Comparison of ENCODE assay signal across 8 cellular contexts in the genomic region with DNA sequence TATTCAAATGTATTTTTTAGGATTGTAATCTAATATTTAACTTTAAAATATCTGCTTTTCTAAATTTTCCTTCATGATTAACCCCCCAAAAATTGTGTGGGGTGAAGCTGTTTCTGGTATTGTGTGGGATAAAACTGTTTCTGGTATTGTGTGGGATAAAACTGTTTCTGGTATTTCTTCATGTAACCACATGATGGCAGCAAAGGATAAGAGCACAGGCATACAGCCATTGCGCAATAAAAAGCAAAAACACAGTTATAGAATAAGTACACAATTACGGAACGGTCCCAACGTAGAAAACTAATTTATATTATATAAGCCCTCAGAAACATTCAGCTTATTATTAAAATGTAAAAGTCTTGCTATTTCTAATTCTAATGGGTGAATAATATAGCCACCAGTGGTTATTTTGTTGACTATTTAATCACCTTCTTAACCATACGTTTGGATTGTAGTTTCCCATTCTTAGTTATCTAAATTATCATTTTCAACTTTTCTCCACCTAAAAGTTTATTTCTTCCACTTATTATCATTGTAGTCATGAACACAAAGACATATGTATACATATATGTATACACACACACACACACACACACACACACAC.
DNase-seq lines count a peak whose midpoint lies in the region; ATAC-seq, FAIRE-seq and TF ChIP-seq lines count a peak whose summit lies in the region.

No MANE protein-coding gene starts in this region.

- H3K4me2 ChIP-seq in GM23338 = no peak overlapping the region

- no peaks in the 10 kb centered on the region for H3K4me1 ChIP-seq in GM23338 (ENCODE audit: insufficient read depth)

- no peak overlapping the region for H3K4me3 ChIP-seq in GM23338

- intact Hi-C loops in sciatic nerve (cut with DNase I) = no loop called here

- no peaks in the 10 kb centered on the region for H3K27me3 ChIP-seq in GM23338 (ENCODE audit: insufficient read depth)

- no peaks in the 10 kb centered on the region for H3K4me1 Mint-ChIP-seq in GM23338
- H3K4me1 Mint-ChIP-seq in activated CD8-positive, alpha-beta memory T cell treated with anti-CD3 and anti-CD28 coated beads, Interleukin-2, amount 10 ng/mL, durations not matched to agents 7 days and 5 days = no peaks in the 10 kb centered on the region

- H4K20me1 ChIP-seq in GM23338 (replicated peaks; ENCODE audit: insufficient read depth) = no peaks in the 10 kb centered on the region

- H3K27ac ChIP-seq in GM23338 (ENCODE audit: low read depth) (no peak overlapping the region), VCaP (no peak overlapping the region)

- no peaks in the 10 kb centered on the region for H3K27me3 Mint-ChIP-seq in GM23338 (ENCODE audit: insufficient read depth, low read depth, poor library complexity)
- H3K27me3 Mint-ChIP-seq in activated CD8-positive, alpha-beta memory T cell treated with anti-CD3 and anti-CD28 coated beads, Interleukin-2, amount 10 ng/mL, durations not matched to agents 7 days and 5 days = no peaks in the 10 kb centered on the region

- no peaks in the 10 kb centered on the region for H3K36me3 Mint-ChIP-seq in GM23338 (ENCODE audit: low read depth)
- no peaks in the 10 kb centered on the region for H3K36me3 Mint-ChIP-seq in activated CD8-positive, alpha-beta memory T cell treated with anti-CD3 and anti-CD28 coated beads, Interleukin-2, amount 10 ng/mL, durations not matched to agents 7 days and 5 days

- TF ChIP-seq CTCF in GM23338 (conservative IDR thresholded peaks at IDR 0.05; ENCODE audit: low read depth in 2 of 2) (peak; percentile 87 to 91), VCaP (conservative IDR thresholded peaks at IDR 0.05) (peak; percentile 92)

- CTCF ChIA-PET in activated CD8-positive, alpha-beta memory T cell treated with anti-CD3 and anti-CD28 coated beads, Interleukin-2, amount 10 ng/mL, durations not matched to agents 7 days and 5 days (lab: Charles Lee) = interaction anchor here (0.9 to 1.4 kb wide), 4 partner anchors 15 to 1052 kb away, joined by 3 to 5 read pairs (median 3); no protein-coding TSS in a partner anchor

- H3K9me3 Mint-ChIP-seq in GM23338 = peaks cover 2% of the 10 kb centered on the region; the same call in 2 of the 3 replicates
- no peaks in the 10 kb centered on the region for H3K9me3 Mint-ChIP-seq in activated CD8-positive, alpha-beta memory T cell treated with anti-CD3 and anti-CD28 coated beads, Interleukin-2, amount 10 ng/mL, durations not matched to agents 7 days and 5 days (ENCODE audit: low read depth)

- FAIRE-seq in A204.1 (lab: Jason Lieb, UNC) = peak; percentile 89

- H3K36me3 ChIP-seq in GM23338 (ENCODE audit: insufficient read depth) = no peaks in the 10 kb centered on the region

- DNase-seq in GM03348 (ENCODE audit: low spot score) (peak; percentile 53), GM23338 (ENCODE audit: low spot score) (peak; percentile 54), LHCN-M2 (ENCODE audit: low read depth) (peak; percentile 24), glomerular visceral epithelial cell (ENCODE audit: extremely low spot score) (peak; percentile 47), sciatic nerve (ENCODE audit: low spot score) (no peak)
- DNase-seq in activated CD8-positive, alpha-beta memory T cell treated with anti-CD3 and anti-CD28 coated beads, Interleukin-2, amount 10 ng/mL, durations not matched to agents 7 days and 5 days = no peak

- H3F3A ChIP-seq in GM23338 (replicated peaks; ENCODE audit: low read depth) = no peaks in the 10 kb centered on the region

- no peaks in the 10 kb centered on the region for H3K9me2 ChIP-seq in GM23338 (ENCODE audit: insufficient read depth)

- H3K4me3 Mint-ChIP-seq in GM23338 = no peak overlapping the region
- no peak overlapping the region for H3K4me3 Mint-ChIP-seq in activated CD8-positive, alpha-beta memory T cell treated with anti-CD3 and anti-CD28 coated beads, Interleukin-2, amount 10 ng/mL, durations not matched to agents 7 days and 5 days

- H2AFZ ChIP-seq in GM23338 = no peak overlapping the region

- no peaks in the 10 kb centered on the region for H3K79me2 ChIP-seq in GM23338 (replicated peaks; ENCODE audit: insufficient read depth)

- no peak; the same call in 2 of the 3 replicates for ATAC-seq in GM23338
- ATAC-seq in sciatic nerve = peak; percentile 78
- no peak for ATAC-seq in activated CD8-positive, alpha-beta memory T cell treated with anti-CD3 and anti-CD28 coated beads, Interleukin-2, amount 10 ng/mL, durations not matched to agents 7 days and 5 days

- no peak overlapping the region for H3K27ac Mint-ChIP-seq in GM23338
- no peak overlapping the region for H3K27ac Mint-ChIP-seq in activated CD8-positive, alpha-beta memory T cell treated with anti-CD3 and anti-CD28 coated beads, Interleukin-2, amount 10 ng/mL, durations not matched to agents 7 days and 5 days

TF ChIP-seq in GM23338, 12 proteins besides CTCF, POLR2A, EP300 and RAD21 (continues in another document):
- TF ChIP-seq POLR2AphosphoS5 (IDR thresholded peaks at IDR 0.05; ENCODE audit: low read depth) (no peak), STAT1 (IDR thresholded peaks at IDR 0.05; ENCODE audit: unreplicated experiment) (no peak), EZH2 (IDR thresholded peaks at IDR 0.05; ENCODE audit: low read depth, unreplicated experiment) (no peak), ZNF114 (CRISPR knock-in tag; IDR thresholded peaks at IDR 0.05) (no peak), ZNF462 (CRISPR knock-in tag; IDR thresholded peaks at IDR 0.05) (no peak), EZH2phosphoT487 (IDR thresholded peaks at IDR 0.05; ENCODE audit: unreplicated experiment) (no peak), NANOG (IDR thresholded peaks at IDR 0.05; ENCODE audit: borderline replicate concordance) (no peak), JUNB (IDR thresholded peaks at IDR 0.05; ENCODE audit: unreplicated experiment) (no peak)
- TF ChIP-seq, protein P1, sequence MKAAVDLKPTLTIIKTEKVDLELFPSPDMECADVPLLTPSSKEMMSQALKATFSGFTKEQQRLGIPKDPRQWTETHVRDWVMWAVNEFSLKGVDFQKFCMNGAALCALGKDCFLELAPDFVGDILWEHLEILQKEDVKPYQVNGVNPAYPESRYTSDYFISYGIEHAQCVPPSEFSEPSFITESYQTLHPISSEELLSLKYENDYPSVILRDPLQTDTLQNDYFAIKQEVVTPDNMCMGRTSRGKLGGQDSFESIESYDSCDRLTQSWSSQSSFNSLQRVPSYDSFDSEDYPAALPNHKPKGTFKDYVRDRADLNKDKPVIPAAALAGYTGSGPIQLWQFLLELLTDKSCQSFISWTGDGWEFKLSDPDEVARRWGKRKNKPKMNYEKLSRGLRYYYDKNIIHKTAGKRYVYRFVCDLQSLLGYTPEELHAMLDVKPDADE (IDR thresholded peaks at IDR 0.05) = no peak

Comparison
In these comparisons a context has a peak if more than half of its experiments do, and no peak if none do; other contexts are left out.
1. DNase-seq: peak in GM03348 (single experiment), GM23338 (single experiment), LHCN-M2 (single experiment) and glomerular visceral epithelial cell (single experiment); none in sciatic nerve (single experiment) and activated CD8-positive, alpha-beta memory T cell treated with anti-CD3 and anti-CD28 coated beads, Interleukin-2, amount 10 ng/mL, durations not matched to agents 7 days and 5 days (single experiment).